8 cellular contexts compared by ENCODE assay signal in the genomic region with DNA sequence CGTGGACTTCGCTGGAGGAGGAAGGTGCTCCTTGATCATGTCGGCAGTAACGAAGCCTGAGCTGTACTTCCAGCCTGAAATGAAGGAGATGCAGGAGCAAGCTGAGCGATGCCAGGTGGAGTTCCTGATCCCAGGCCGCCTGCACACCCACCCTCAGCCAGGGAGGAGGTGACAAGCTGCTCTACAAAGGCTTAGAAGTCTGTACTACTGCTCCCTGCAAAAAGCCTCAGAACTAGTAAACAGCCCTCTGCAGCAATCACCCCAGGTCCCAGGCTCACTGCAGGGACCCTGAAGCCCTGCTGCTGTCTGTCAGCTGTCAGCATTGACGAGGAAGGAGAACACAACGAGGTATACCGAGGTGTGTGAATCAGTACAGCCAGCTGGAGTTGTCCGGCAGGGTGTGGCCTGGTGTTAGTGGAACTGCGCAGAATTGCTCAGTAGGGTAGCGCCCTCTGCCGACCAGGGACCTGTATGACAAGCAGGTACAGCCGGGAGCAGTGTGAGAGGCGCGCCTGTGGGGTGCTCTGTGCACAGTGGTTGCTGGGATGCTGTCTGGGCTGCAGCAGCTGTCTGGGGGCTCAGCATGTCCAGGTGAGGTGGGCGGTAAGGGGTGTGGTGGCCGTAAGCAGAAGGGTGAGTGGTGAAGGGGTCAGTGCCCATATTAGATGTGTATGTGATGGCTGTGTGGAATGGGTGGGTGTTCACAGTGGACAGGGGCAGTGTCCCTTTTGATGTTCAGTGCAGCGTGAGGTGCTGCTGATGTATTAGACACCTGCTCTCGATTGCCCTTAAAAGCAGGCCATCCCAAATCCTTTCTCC. TPM values are rescaled to one million over a fixed set of nuclear protein-coding genes. Genes with fewer than 3 reads are reported as not detected.
DNase-seq lines count a peak whose midpoint lies in the region; ATAC-seq and TF ChIP-seq lines count a peak whose summit lies in the region.

No MANE protein-coding gene starts in this region.

- peaks cover 58% of the 10 kb centered on the region for H3K36me3 ChIP-seq in OCI-LY3 (replicated peaks; ENCODE audit: low read depth, low read length)
- H3K36me3 ChIP-seq in neutrophil = no peaks in the 10 kb centered on the region
- H3K36me3 ChIP-seq in testis (ENCODE audit: low read depth, missing control alignments) = no peaks in the 10 kb centered on the region

- TF ChIP-seq CTCF in OCI-LY3 (IDR thresholded peaks at IDR 0.05; ENCODE audit: low read depth, low read length) = peak; percentile 90
- peak; percentile 84 for TF ChIP-seq CTCF in fibroblast of mammary gland (conservative IDR thresholded peaks at IDR 0.05; ENCODE audit: control insufficient read depth, insufficient read depth, low read depth, low read length)
- peak; percentile 77 for TF ChIP-seq CTCF in neutrophil (IDR thresholded peaks at IDR 0.05)
- peak; percentile 59 to 70 (median 68) for TF ChIP-seq CTCF in testis (IDR thresholded peaks at IDR 0.05)

- DNase-seq in DMS153 (lab: John Stamatoyannopoulos, UW) (peak; percentile 64), fibroblast of mammary gland (ENCODE audit: low read depth) (peak; percentile 73), testis (peak; percentile 75)
- DNase-seq in activated T-cell treated with anti-CD3 and anti-CD28 coated beads, Interleukin-2, amount 50 U/mL, for 1 hour = peak; percentile 63

- 72 to 74% methylated on average over 17 to 20 of the region's 20 CpGs for WGBS in testis, 2 donors

- H3K27me3 ChIP-seq in OCI-LY3 (ENCODE audit: low read depth, low read length) (no peaks in the 10 kb centered on the region), neutrophil (peaks cover 7% of the 10 kb centered on the region), testis (no peaks in the 10 kb centered on the region)

- H3K27ac ChIP-seq in OCI-LY3 (ENCODE audit: low read length) = no peak overlapping the region
- H3K27ac ChIP-seq in neutrophil = no peak overlapping the region
- H3K27ac ChIP-seq in testis = no peak overlapping the region

- no peak overlapping the region for H3K9ac ChIP-seq in OCI-LY3 (ENCODE audit: low read length)

- peaks cover 5% of the 10 kb centered on the region; the same call in 1 of the 2 replicates for H3K79me2 ChIP-seq in OCI-LY3 (ENCODE audit: low read length)

- no peak overlapping the region for H3K4me3 ChIP-seq in OCI-LY3 (ENCODE audit: low read length)
- no peak overlapping the region for H3K4me3 ChIP-seq in fibroblast of mammary gland (ENCODE audit: control insufficient read depth, low read depth, low read length)
- H3K4me3 ChIP-seq in neutrophil (ENCODE audit: low read depth in 1 of 2, low read length in 1 of 2) = no peak overlapping the region
- no peak overlapping the region for H3K4me3 ChIP-seq in testis

- H3K4me2 ChIP-seq in OCI-LY3 (ENCODE audit: low read length) = no peak overlapping the region

- no peak for TF ChIP-seq POLR2A in testis (IDR thresholded peaks at IDR 0.05)

- no peak overlapping the region for H2AFZ ChIP-seq in OCI-LY3 (ENCODE audit: low read depth, low read length)

- H3K4me1 ChIP-seq in OCI-LY3 (ENCODE audit: low read length) (peaks cover 16% of the 10 kb centered on the region), neutrophil (ENCODE audit: control insufficient read depth in 1 of 2, insufficient read depth in 1 of 2, low read depth in 1 of 2, low read length in 1 of 2) (peaks cover 0 to 14% of the 10 kb centered on the region in 2 experiments), testis (peaks cover 4% of the 10 kb centered on the region)

- peaks cover 4% of the 10 kb centered on the region; the same call in 1 of the 2 replicates for H4K20me1 ChIP-seq in OCI-LY3 (ENCODE audit: insufficient read depth, low read length)

- H3K9me3 ChIP-seq in OCI-LY3 (ENCODE audit: insufficient read depth, low read length) (no peaks in the 10 kb centered on the region), neutrophil (no peaks in the 10 kb centered on the region), testis (no peaks in the 10 kb centered on the region)

- intact Hi-C loops in testis (cut with DNase I; ENCODE audit: low total_unique reads) = no loop called here

- peak; percentile 98 for ATAC-seq in GM19463 (IDR thresholded peaks at IDR 0.05; ENCODE audit: unreplicated experiment)
- peak; percentile 99 for ATAC-seq in HG03520 (IDR thresholded peaks at IDR 0.05; ENCODE audit: unreplicated experiment)

RNA-seq across cellular contexts. Expression of a gene that starts 7.6 kb away (rescaled TPM):
- total RNA-seq in testis = 100 to 1,000 TPM; 140 to 190 TPM
- polyA plus RNA-seq in testis (ENCODE audit: insufficient read depth, low read depth, low replicate concordance) = 263 TPM

RNA-seq across cellular contexts. Expression of a gene that starts 40.6 kb away (rescaled TPM):
- total RNA-seq in testis = under 1 TPM; 0.39 to 0.68 TPM
- polyA plus RNA-seq in testis (ENCODE audit: insufficient read depth, low read depth, low replicate concordance) = 0.80 TPM
